Comparison of ENCODE assay signal across 8 cellular contexts in genomic region chr6:132512342-132512637, GRCh38. TPM values are rescaled to one million over a fixed set of nuclear protein-coding genes. Genes with fewer than 3 reads are reported as not detected.
DNase-seq lines count a peak whose midpoint lies in the region; ATAC-seq and TF ChIP-seq lines count a peak whose summit lies in the region.

No MANE protein-coding gene starts in this region.

- CTCF ChIA-PET in BJ (lab: Yijun Ruan, JAX), result interaction anchor here (1.0 to 1.4 kb wide), 5 partner anchors 11 to 233 kb away, joined by 3 to 4 read pairs (median 4); no protein-coding TSS in a partner anchor

- no peak for DNase-seq in BJ (ENCODE audit: low read depth)
- DNase-seq in MV-4-11 (lab: John Stamatoyannopoulos, UW), result peak; percentile 92
- no peak for DNase-seq in coronary artery (ENCODE audit: low spot score)
- DNase-seq in natural killer cell treated with Interleukin-12 subunit alpha and Interleukin-12 subunit beta and Interleukin-15 and Interleukin-18, amount 100 ng/mL, for 72 hours (ENCODE audit: low spot score), result no peak
- no peak for DNase-seq in DMS153 (lab: John Stamatoyannopoulos, UW)
- no peak for DNase-seq in GM19240 (ENCODE audit: insufficient read length, low spot score)

- H3K27ac Mint-ChIP-seq in natural killer cell treated with Interleukin-12 subunit alpha and Interleukin-12 subunit beta and Interleukin-15 and Interleukin-18, amount 100 ng/mL, for 72 hours, result peak overlapping the region in 1 of 2 donors; percentile 32

- peaks cover 8 to 16% of the 10 kb centered on the region in 2 donors for H3K27me3 Mint-ChIP-seq in natural killer cell treated with Interleukin-12 subunit alpha and Interleukin-12 subunit beta and Interleukin-15 and Interleukin-18, amount 100 ng/mL, for 72 hours

- H3K27me3 ChIP-seq in BJ (ENCODE audit: control insufficient read depth, insufficient read depth, low read length), result peaks cover 6% of the 10 kb centered on the region

- peaks cover 33 to 36% of the 10 kb centered on the region in 2 donors for H3K4me1 Mint-ChIP-seq in natural killer cell treated with Interleukin-12 subunit alpha and Interleukin-12 subunit beta and Interleukin-15 and Interleukin-18, amount 100 ng/mL, for 72 hours (ENCODE audit: low read depth in 2 of 2)

- TF ChIP-seq CTCF in BJ (IDR thresholded peaks at IDR 0.05; ENCODE audit: insufficient read depth, low read depth, low read length) (no peak), coronary artery (IDR thresholded peaks at IDR 0.05) (no peak)

- peaks cover 4% of the 10 kb centered on the region for H3K36me3 Mint-ChIP-seq in natural killer cell treated with Interleukin-12 subunit alpha and Interleukin-12 subunit beta and Interleukin-15 and Interleukin-18, amount 100 ng/mL, for 72 hours

- peak overlapping the region; percentile 83 for H3K4me3 ChIP-seq in BJ (ENCODE audit: low read depth, low read length)
- H3K4me3 ChIP-seq in coronary artery, result peak overlapping the region; percentile 82

- ATAC-seq in natural killer cell treated with Interleukin-12 subunit alpha and Interleukin-12 subunit beta and Interleukin-15 and Interleukin-18, amount 100 ng/mL, for 72 hours, result no peak
- ATAC-seq in HG02798 (IDR thresholded peaks at IDR 0.05; ENCODE audit: poor library complexity, unreplicated experiment) (no peak), GM21529 (IDR thresholded peaks at IDR 0.05; ENCODE audit: unreplicated experiment) (no peak)

- H3K27ac ChIP-seq in coronary artery, result peak overlapping the region; percentile 70 to 91

- H3K9me3 Mint-ChIP-seq in natural killer cell treated with Interleukin-12 subunit alpha and Interleukin-12 subunit beta and Interleukin-15 and Interleukin-18, amount 100 ng/mL, for 72 hours, result no peaks in the 10 kb centered on the region

- POLR2A ChIA-PET in BJ (lab: Charles Lee), result no interaction called here

- H3K36me3 ChIP-seq in BJ (ENCODE audit: control insufficient read depth, insufficient read depth, low read length), result no peaks in the 10 kb centered on the region

- H3K4me3 Mint-ChIP-seq in natural killer cell treated with Interleukin-12 subunit alpha and Interleukin-12 subunit beta and Interleukin-15 and Interleukin-18, amount 100 ng/mL, for 72 hours, result peak overlapping the region; percentile 93

RNA-seq across cellular contexts. Expression of gene STX7, which starts 0.6 kb away (rescaled TPM):
- 31.0 and 51.2 TPM in 2 replicates for polyA plus RNA-seq in BJ (2011; rRNA removed)
- polyA minus RNA-seq in BJ (2011; rRNA and poly(A)+ RNA removed), result 23.0 and 26.2 TPM in 2 replicates
- 10 to 100 TPM; 23.8 to 36.2 TPM for total RNA-seq in natural killer cell treated with Interleukin-12 subunit alpha and Interleukin-12 subunit beta and Interleukin-15 and Interleukin-18, amount 100 ng/mL, for 72 hours

RNA-seq across cellular contexts. Expression of gene TAAR9, which starts 25.8 kb away (rescaled TPM):
- not detected in 2 replicates for polyA plus RNA-seq in BJ (2011; rRNA removed)
- not detected in 2 replicates for polyA minus RNA-seq in BJ (2011; rRNA and poly(A)+ RNA removed)
- not detected for total RNA-seq in natural killer cell treated with Interleukin-12 subunit alpha and Interleukin-12 subunit beta and Interleukin-15 and Interleukin-18, amount 100 ng/mL, for 72 hours

RNA-seq across cellular contexts. Expression of gene TAAR8, which starts 40.2 kb away (rescaled TPM):
- not detected in 2 replicates for polyA plus RNA-seq in BJ (2011; rRNA removed)
- polyA minus RNA-seq in BJ (2011; rRNA and poly(A)+ RNA removed), result not detected in 2 replicates
- not detected for total RNA-seq in natural killer cell treated with Interleukin-12 subunit alpha and Interleukin-12 subunit beta and Interleukin-15 and Interleukin-18, amount 100 ng/mL, for 72 hours

RNA-seq across cellular contexts. Expression of gene TAAR6, which starts 57.8 kb away (rescaled TPM):
- not detected in 2 replicates for polyA plus RNA-seq in BJ (2011; rRNA removed)
- polyA minus RNA-seq in BJ (2011; rRNA and poly(A)+ RNA removed), result not detected in 2 replicates
- not detected for total RNA-seq in natural killer cell treated with Interleukin-12 subunit alpha and Interleukin-12 subunit beta and Interleukin-15 and Interleukin-18, amount 100 ng/mL, for 72 hours
